ENCODE assay signal across 9 cellular contexts in genomic region chr6:37731888-37732287, GRCh38. TPM values are rescaled to one million over a fixed set of nuclear protein-coding genes. Genes with fewer than 3 reads are reported as not detected.
DNase-seq lines count a peak whose midpoint lies in the region; ATAC-seq, FAIRE-seq and TF ChIP-seq lines count a peak whose summit lies in the region.
"Had no signal": no experiment of that assay in that cellular context is flagged by ENCODE, and none has a peak within 500 bp of the region (broad histone marks: within the 10 kb centered on the region; RNA-seq: fewer than 3 reads in every experiment).

No MANE protein-coding gene starts in this region.

- H3K4me3 Mint-ChIP-seq in naive B cell, result no peak overlapping the region
- H3K4me3 Mint-ChIP-seq: dendritic cell treated with granulocyte-macrophage colony-stimulating factor and Interleukin-4, amounts not matched to agents 40 ng/mL and 50 ng/mL, for 4 days had no signal

- H3K27ac ChIP-seq in uterus, result no peak overlapping the region

- TF ChIP-seq POLR2A in lower leg skin (IDR thresholded peaks at IDR 0.05) (no peak), uterus (IDR thresholded peaks at IDR 0.05) (no peak)

- H3K9me3 ChIP-seq in uterus, result no peaks in the 10 kb centered on the region

- H3K4me1 ChIP-seq in uterus, result no peaks in the 10 kb centered on the region

- H3K4me3 ChIP-seq in lower leg skin (ENCODE audit: low read depth, poor library complexity, severe bottlenecking), result no peak overlapping the region
- no peak overlapping the region for H3K4me3 ChIP-seq in uterus

- no peaks in the 10 kb centered on the region for H3K36me3 ChIP-seq in uterus

- no peak overlapping the region for H3K27ac Mint-ChIP-seq in naive B cell
- H3K27ac Mint-ChIP-seq: dendritic cell treated with granulocyte-macrophage colony-stimulating factor and Interleukin-4, amounts not matched to agents 40 ng/mL and 50 ng/mL, for 4 days had no signal

- DNase-seq in activated CD4-positive, alpha-beta T cell treated with anti-CD3 and anti-CD28 coated beads for 48 hours, result peak; percentile 59
- DNase-seq in naive B cell (peak; percentile 25), lower leg skin (ENCODE audit: low spot score in 2 of 2) (no peak), frontal cortex (ENCODE audit: low spot score in 2 of 2) (no peak), uterus (no peak), foreskin melanocyte (no peak)

- H3K9me3 Mint-ChIP-seq in naive B cell, result peaks cover 0 to 1% (median 0%) of the 10 kb centered on the region in 7 donors
- H3K9me3 Mint-ChIP-seq: dendritic cell treated with granulocyte-macrophage colony-stimulating factor and Interleukin-4, amounts not matched to agents 40 ng/mL and 50 ng/mL, for 4 days had no signal

- ATAC-seq in GM18517 (IDR thresholded peaks at IDR 0.05; ENCODE audit: unreplicated experiment) (peak; percentile 61), HG03095 (IDR thresholded peaks at IDR 0.05; ENCODE audit: unreplicated experiment) (peak; percentile 65), naive B cell (ENCODE audit: low read depth in 2 of 2) (peak; percentile 82 to 93)

- TF ChIP-seq CTCF in lower leg skin (IDR thresholded peaks at IDR 0.05) (no peak), uterus (IDR thresholded peaks at IDR 0.05) (no peak)

- no peak for FAIRE-seq in frontal cortex (lab: Jason Lieb, UNC)

- peaks cover 0 to 8% (median 4%) of the 10 kb centered on the region in 3 donors for H3K27me3 Mint-ChIP-seq in naive B cell

- H3K36me3 Mint-ChIP-seq in naive B cell, result no peaks in the 10 kb centered on the region

- H3K27me3 ChIP-seq in uterus, result no peaks in the 10 kb centered on the region

- peaks cover 5 to 12% (median 8%) of the 10 kb centered on the region in 3 donors for H3K4me1 Mint-ChIP-seq in naive B cell

- intact Hi-C loops in lower leg skin (cut with DNase I; ENCODE audit: low total_unique reads) (no loop called here), uterus (cut with DNase I; ENCODE audit: low total_unique reads) (no loop called here)

- WGBS in lower leg skin, 2 donors, result 77 to 81% methylated on average over 6 of the region's 6 CpGs

RNA-seq across cellular contexts. Expression of gene MDGA1, which starts 34.2 kb away (rescaled TPM):
- polyA plus RNA-seq in naive B cell (ENCODE audit: low read depth in 6 of 6), result 1 to 10 TPM in 3 of 6 donors, under 1 TPM in 3; 0.15 to 1.9 (median 1.1) TPM
- total RNA-seq in lower leg skin (10 to 100 TPM in 2 of 4 donors, 1 to 10 TPM in 2; 2.9 to 62.8 (median 8.1) TPM), frontal cortex (42.8 TPM), uterus (10 to 100 TPM in 3 of 4 donors, 1 to 10 TPM in 1; 4.0 to 32.9 (median 18.1) TPM)

Comparison
In these comparisons a context has a peak if more than half of its experiments do, and no peak if none do; other contexts are left out.
1. DNase-seq: peak in activated CD4-positive, alpha-beta T cell treated with anti-CD3 and anti-CD28 coated beads for 48 hours (single experiment) and naive B cell (single experiment); none in lower leg skin (0 of 2), frontal cortex (0 of 2), uterus (0 of 2) and foreskin melanocyte (single experiment).
2. Peak in every context shown above with its lines, with median percentiles within 50 percentile points of each other: ATAC-seq.